Comparison of ENCODE assay signal across 31 cellular contexts in the genomic region with DNA sequence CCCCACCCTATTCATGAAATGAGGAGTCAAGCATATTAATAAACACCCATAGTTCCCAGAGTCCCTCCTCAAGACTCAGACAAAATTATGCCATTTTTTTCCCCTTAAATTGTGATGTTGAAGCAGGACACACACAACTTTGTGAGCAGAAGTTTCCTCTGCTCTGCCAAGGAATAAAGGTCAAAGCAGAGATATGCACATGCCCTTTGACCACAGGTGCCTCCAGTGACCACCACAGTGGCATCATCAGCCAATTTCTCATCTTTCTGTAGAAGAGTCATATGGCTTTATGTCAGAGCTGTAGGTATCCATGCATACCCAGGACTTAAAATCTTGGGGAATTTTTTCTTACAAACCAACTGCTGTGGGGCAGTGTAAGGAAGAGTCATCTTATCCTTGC.
A peak's percentile ranks its signal among the peaks of the same experiment; 100 is the strongest.
DNase-seq lines count a peak whose midpoint lies in the region; ATAC-seq, FAIRE-seq and TF ChIP-seq lines count a peak whose summit lies in the region.
"Had no signal": no experiment of that assay in that cellular context is flagged by ENCODE, and none has a peak within 500 bp of the region (broad histone marks: within the 10 kb centered on the region; RNA-seq: fewer than 3 reads in every experiment).

No MANE protein-coding gene starts in this region.

- TF ChIP-seq EP300 in HepG2 (IDR thresholded peaks at IDR 0.05; ENCODE audit: low read depth in 2 of 2, low read length in 2 of 2) (no peak), HepG2 (CRISPR knock-in tag; IDR thresholded peaks at IDR 0.05; ENCODE audit: borderline replicate concordance) (no peak)

- H3K79me2 ChIP-seq in HepG2 (ENCODE audit: insufficient read depth, low read length) = no peaks in the 10 kb centered on the region

- H3K36me3 ChIP-seq in liver (ENCODE audit: control insufficient read depth in 4 of 4, insufficient read depth in 3 of 4, low read depth in 1 of 4, low read length in 3 of 4) (no peaks in the 10 kb centered on the region), HepG2 (replicated peaks in 1 of 2; ENCODE audit: control insufficient read depth in 1 of 2, insufficient read depth in 2 of 2, low read length in 2 of 2) (no peaks in the 10 kb centered on the region)
- H3K36me3 ChIP-seq: BE2C; BLaER1; BLaER1 treated with 17β-estradiol and CSF1 and Interleukin-3, amounts not matched to agents 10 nM and 100 nM had no signal

- CTCF ChIA-PET in HepG2 (lab: Yijun Ruan, JAX; ENCODE audit: low intra/inter-chr PET ratio, low total read pairs) = no interaction called here

- in situ Hi-C loops in HepG2 (cut with HindIII; ENCODE audit: extremely low pct_ligation_motif_present, low pct_unique_long_range_greater_than_20kb) = no loop called here

- TF ChIP-seq POLR2A in HepG2 (IDR thresholded peaks at IDR 0.05; ENCODE audit: insufficient read depth in 1 of 2, low read depth in 2 of 2, low read length in 2 of 2) = no peak

- no peak for ATAC-seq in HepG2
- peak; percentile 52 for ATAC-seq in left lobe of liver
- ATAC-seq: A549; CD8-positive, alpha-beta T cell had no signal

- no peak overlapping the region for H3K4me2 ChIP-seq in HepG2 (ENCODE audit: low read depth, low read length)
- H3K4me2 ChIP-seq: A549; BLaER1; BLaER1 treated with 17β-estradiol and CSF1 and Interleukin-3, amounts not matched to agents 10 nM and 100 nM had no signal

- BruUV-seq in HepG2 (replicated peaks; lab: Mats Ljungman, UMichigan) = no TSS peak

- H3K9me3 ChIP-seq in liver (ENCODE audit: control insufficient read depth in 4 of 4, low read length in 3 of 4) (no peaks in the 10 kb centered on the region), HepG2 (ENCODE audit: low read length) (no peaks in the 10 kb centered on the region)
- H3K9me3 ChIP-seq: A549, BE2C, Caco-2 had no signal

- H3K27ac ChIP-seq in liver (ENCODE audit: low read depth in 1 of 2, low read length in 2 of 2) (no peak overlapping the region), HepG2 (ENCODE audit: extremely low read length, insufficient read depth, low read length) (no peak overlapping the region)
- H3K27ac ChIP-seq: 22Rv1; A549; BLaER1; BLaER1 treated with 17β-estradiol and CSF1 and Interleukin-3, amounts not matched to agents 10 nM and 100 nM; C4-2B had no signal

- intact Hi-C loops in HepG2 (cut with micrococcal nuclease; ENCODE audit: unreplicated experiment) = no loop called here

- no peak for FAIRE-seq in HepG2 (lab: Jason Lieb, UNC)
- FAIRE-seq: A204.1, A549, D721Med had no signal

- H3K27me3 ChIP-seq in liver (ENCODE audit: control insufficient read depth in 4 of 4, insufficient read depth in 4 of 4, low read length in 3 of 4) (no peaks in the 10 kb centered on the region), HepG2 (ENCODE audit: control insufficient read depth in 1 of 2, insufficient read depth in 2 of 2, low read length in 2 of 2) (no peaks in the 10 kb centered on the region)
- H3K27me3 ChIP-seq: BE2C; BLaER1; BLaER1 treated with 17β-estradiol and CSF1 and Interleukin-3, amounts not matched to agents 10 nM and 100 nM had no signal

- no peak for TF ChIP-seq CTCF in liver (IDR thresholded peaks at IDR 0.05; ENCODE audit: low read depth, low read length, missing input control)
- TF ChIP-seq CTCF in HepG2 (CRISPR knock-in tag; IDR thresholded peaks at IDR 0.05) = no peak

- peaks cover 4 to 21% (median 11%) of the 10 kb centered on the region in 4 donors for H3K4me1 ChIP-seq in liver (ENCODE audit: control insufficient read depth in 4 of 4, insufficient read depth in 4 of 4, low read length in 3 of 4)
- peaks cover 22% of the 10 kb centered on the region for H3K4me1 ChIP-seq in HepG2 (ENCODE audit: insufficient read depth, low read length)
- H3K4me1 ChIP-seq: BE2C; BLaER1; BLaER1 treated with 17β-estradiol and CSF1 and Interleukin-3, amounts not matched to agents 10 nM and 100 nM had no signal

- H3K4me3 ChIP-seq in liver (ENCODE audit: low read depth in 1 of 3, low read length in 3 of 3) = no peak overlapping the region
- H3K4me3 ChIP-seq in HepG2 (replicated peaks in 1 of 3; ENCODE audit: insufficient read depth in 1 of 3, low read depth in 2 of 3, low read length in 3 of 3) = no peak overlapping the region
- H3K4me3 ChIP-seq: A549; BLaER1; BLaER1 treated with 17β-estradiol and CSF1 and Interleukin-3, amounts not matched to agents 10 nM and 100 nM had no signal

- TF ChIP-seq RAD21 in liver (IDR thresholded peaks at IDR 0.05) (no peak), HepG2 (CRISPR knock-in tag; IDR thresholded peaks at IDR 0.05) (no peak)

- H2AFZ ChIP-seq in HepG2 (ENCODE audit: low read length) = no peak overlapping the region

- H3K9ac ChIP-seq in liver (ENCODE audit: low read depth in 1 of 2, low read length in 2 of 2) = no peak overlapping the region
- no peak overlapping the region for H3K9ac ChIP-seq in HepG2 (ENCODE audit: insufficient read depth, low read depth, low read length)
- H3K9ac ChIP-seq: BLaER1; BLaER1 treated with 17β-estradiol and CSF1 and Interleukin-3, amounts not matched to agents 10 nM and 100 nM had no signal

- no peak for DNase-seq in HepG2 (ENCODE audit: low spot score)
- no peak for DNase-seq in left lobe of liver (ENCODE audit: low spot score)
- DNase-seq in mesenteric fat pad (ENCODE audit: low spot score) = no peak
- DNase-seq: 8988T; ACHN; AML-193; BE2C; C1 segment of cervical spinal cord; Caco-2; Calu3; CD4-positive, alpha-beta memory T cell; CD4-positive, alpha-beta T cell; CD4-positive, CD25-positive, alpha-beta regulatory T cell; CD8-positive, alpha-beta memory T cell; CD8-positive, alpha-beta T cell; COR-L47; DMS 273 treated with DMSO at 0.1 percent for 48 hours; DMS153; DMS53; DMS79; DMS79 treated with DMSO at 0.1 percent for 48 hours; DND-41; EL had no signal

- H4K20me1 ChIP-seq in HepG2 (ENCODE audit: insufficient read depth, low read length) = no peaks in the 10 kb centered on the region
- H4K20me1 ChIP-seq: BLaER1; BLaER1 treated with 17β-estradiol and CSF1 and Interleukin-3, amounts not matched to agents 10 nM and 100 nM had no signal

- POLR2A ChIA-PET in HepG2 (lab: Yijun Ruan, JAX) = no interaction called here

TF ChIP-seq in liver, 16 proteins besides CTCF, POLR2A, EP300 and RAD21:
- peak; percentile 12 for TF ChIP-seq SP1 (IDR thresholded peaks at IDR 0.05)
- TF ChIP-seq HNF4A (conservative IDR thresholded peaks at IDR 0.05) = peak; percentile 43 to 51
- no peak for TF ChIP-seq YY1 (IDR thresholded peaks at IDR 0.05)
- peak; percentile 24 for TF ChIP-seq HNF4G (IDR thresholded peaks at IDR 0.05)

TF ChIP-seq in HepG2, 621 proteins besides CTCF, POLR2A, EP300 and RAD21:
- TF ChIP-seq KDM5A (IDR thresholded peaks at IDR 0.05; ENCODE audit: borderline replicate concordance, low read length) = no peak
- TF ChIP-seq MTF1 (CRISPR knock-in tag; IDR thresholded peaks at IDR 0.05) = no peak
- no peak for TF ChIP-seq HDAC6 (IDR thresholded peaks at IDR 0.05; ENCODE audit: low read depth, low read length)
- TF ChIP-seq, protein P1, sequence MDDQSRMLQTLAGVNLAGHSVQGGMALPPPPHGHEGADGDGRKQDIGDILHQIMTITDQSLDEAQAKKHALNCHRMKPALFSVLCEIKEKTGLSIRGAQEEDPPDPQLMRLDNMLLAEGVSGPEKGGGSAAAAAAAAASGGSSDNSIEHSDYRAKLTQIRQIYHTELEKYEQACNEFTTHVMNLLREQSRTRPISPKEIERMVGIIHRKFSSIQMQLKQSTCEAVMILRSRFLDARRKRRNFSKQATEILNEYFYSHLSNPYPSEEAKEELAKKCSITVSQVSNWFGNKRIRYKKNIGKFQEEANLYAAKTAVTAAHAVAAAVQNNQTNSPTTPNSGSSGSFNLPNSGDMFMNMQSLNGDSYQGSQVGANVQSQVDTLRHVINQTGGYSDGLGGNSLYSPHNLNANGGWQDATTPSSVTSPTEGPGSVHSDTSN (CRISPR knock-in tag; IDR thresholded peaks at IDR 0.05; ENCODE audit: borderline replicate concordance) = no peak
